In genomic region chr20:33401042-33401921, GRCh38 we compare ENCODE assay signal across 8 cellular contexts. TPM values are rescaled to one million over a fixed set of nuclear protein-coding genes. Genes with fewer than 3 reads are reported as not detected.
DNase-seq lines count a peak whose midpoint lies in the region; ATAC-seq and TF ChIP-seq lines count a peak whose summit lies in the region.

Gene CDK5RAP1 (minus strand): TSS chr20:33401519. CDS start chr20:33397064, 4,455 bp downstream.

- H3K27me3 ChIP-seq in parathyroid adenoma (ENCODE audit: control insufficient read depth, insufficient read depth, low read length) (no peaks in the 10 kb centered on the region), thyroid gland (no peaks in the 10 kb centered on the region)

- no peaks in the 10 kb centered on the region for H3K36me3 ChIP-seq in parathyroid adenoma (ENCODE audit: control insufficient read depth, insufficient read depth, low read length)
- H3K36me3 ChIP-seq in thyroid gland: no peaks in the 10 kb centered on the region

- peak within 1 kb of the TSS; percentile 96 for H3K4me3 ChIP-seq in parathyroid adenoma (ENCODE audit: low read depth, low read length)
- peak within 1 kb of the TSS; percentile 78 to 96 (median 85) for H3K4me3 ChIP-seq in thyroid gland (replicated peaks in 1 of 3)

- intact Hi-C loops in cardiac septum (cut with DNase I) (no loop called here), thyroid gland (cut with DNase I) (no loop called here)

- peak within 1 kb of the TSS; percentile 40 for H3K27ac ChIP-seq in parathyroid adenoma
- peak within 1 kb of the TSS in 2 of 3 donors; percentile 52 to 61 for H3K27ac ChIP-seq in thyroid gland

- H3K4me2 ChIP-seq in parathyroid adenoma (ENCODE audit: low read length): peak within 1 kb of the TSS; percentile 89

- H3K79me2 ChIP-seq in parathyroid adenoma: peaks cover 16% of the 10 kb centered on the region

- TF ChIP-seq CTCF in parathyroid adenoma (IDR thresholded peaks at IDR 0.05): no peak
- TF ChIP-seq CTCF in thyroid gland (IDR thresholded peaks at IDR 0.05): peak in 1 of 6 experiments; percentile 15

- 0 to 1% methylated on average over 25 to 27 of the region's 47 CpGs for WGBS in thyroid gland, 2 donors

- peak; percentile 87 for ATAC-seq in HG02623 (IDR thresholded peaks at IDR 0.05; ENCODE audit: unreplicated experiment)

- DNase-seq in GM03348 (ENCODE audit: low spot score): peak; percentile 90
- DNase-seq in NCI-H1417 treated with DMSO at 0.1 percent for 48 hours (lab: John Stamatoyannopoulos, UW): peak; percentile 43
- DNase-seq in SW480 (ENCODE audit: low spot score): peak; percentile 95
- DNase-seq in activated naive CD8-positive, alpha-beta T cell treated with anti-CD3 and anti-CD28 coated beads, Interleukin-2, amount 50 U/mL, for 16 hours (ENCODE audit: low read depth, low spot score): peak; percentile 59
- DNase-seq in cardiac septum (ENCODE audit: low spot score): peak; percentile 94
- DNase-seq in thyroid gland: peak; percentile 83 to 85

- H2AFZ ChIP-seq in parathyroid adenoma: peak within 1 kb of the TSS; percentile 99

- peak within 1 kb of the TSS; percentile 91 for H3K9ac ChIP-seq in parathyroid adenoma

- TF ChIP-seq POLR2A in thyroid gland (IDR thresholded peaks at IDR 0.05): peak in 1 of 2 donors; percentile 55

- H3K4me1 ChIP-seq in parathyroid adenoma (peaks cover 5% of the 10 kb centered on the region), thyroid gland (peaks cover 19 to 23% of the 10 kb centered on the region in 2 donors)

- H3K9me3 ChIP-seq in parathyroid adenoma (ENCODE audit: control insufficient read depth, low read length) (no peaks in the 10 kb centered on the region), thyroid gland (no peaks in the 10 kb centered on the region)

RNA-seq across cellular contexts. Expression of gene CDK5RAP1, which starts in this region (rescaled TPM):
- total RNA-seq in cardiac septum (21.3 TPM), thyroid gland (10 to 100 TPM; 26.6 to 41.8 (median 37.8) TPM)

Comparison
In these comparisons a context has a peak if more than half of its experiments do, and no peak if none do; other contexts are left out.
1. Peak in every context shown above with its lines: DNase-seq, ATAC-seq, H3K4me3 ChIP-seq and H3K27ac ChIP-seq.
2. DNase-seq: peak in every context shown above with its lines; median percentile 95 in SW480; 94 in cardiac septum; 90 in GM03348; 84 in thyroid gland; 59 in activated naive CD8-positive, alpha-beta T cell treated with anti-CD3 and anti-CD28 coated beads, Interleukin-2, amount 50 U/mL, for 16 hours; 43 in NCI-H1417 treated with DMSO at 0.1 percent for 48 hours.